In genomic region chr5:75909223-75909622, GRCh38 we compare ENCODE assay signal across 8 cellular contexts.
"Had no signal": no experiment of that assay in that cellular context is flagged by ENCODE, and none has a peak within 500 bp of the region (broad histone marks: within the 10 kb centered on the region; RNA-seq: fewer than 3 reads in every experiment).

No MANE protein-coding gene starts in this region.

- H3K9me3 ChIP-seq: HAP-1 had no signal

- H3K36me3 ChIP-seq: HAP-1 had no signal

- H3K4me3 ChIP-seq: GM23248, HAP-1 had no signal

- H2AFZ ChIP-seq: GM23248 had no signal

- ATAC-seq: HCT116, HepG2 had no signal

- H3K27ac ChIP-seq: GM23248, HL-60 had no signal

- H3K4me1 ChIP-seq: HAP-1 had no signal

- DNase-seq: GM23248, GOT3, H7, HFFc6 had no signal

- H3K9ac ChIP-seq: GM23248 had no signal
